ENCODE assay signal across 23 cellular contexts in the genomic region with DNA sequence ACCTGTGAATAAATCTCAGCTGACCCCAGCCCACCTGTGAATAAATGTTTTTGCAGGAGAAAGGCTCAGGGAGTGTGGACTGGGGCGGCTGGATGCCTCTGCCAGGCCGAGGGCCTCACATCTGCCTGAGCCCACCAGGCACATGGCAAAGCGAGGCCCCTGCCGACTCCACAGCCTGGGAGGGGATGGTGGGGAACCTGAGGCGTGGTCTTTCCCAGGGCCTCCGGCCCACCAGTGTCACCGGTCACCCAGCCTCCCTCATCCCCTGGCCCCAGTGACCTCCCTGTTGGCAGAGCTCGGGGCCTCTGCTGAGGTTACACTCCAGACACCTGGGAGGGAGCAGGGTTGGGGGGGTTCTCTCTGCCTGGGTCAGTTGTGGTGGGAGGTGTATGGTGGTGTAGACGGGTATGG. TPM values are rescaled to one million over a fixed set of nuclear protein-coding genes. Genes with fewer than 3 reads are reported as not detected.
DNase-seq lines count a peak whose midpoint lies in the region; ATAC-seq and TF ChIP-seq lines count a peak whose summit lies in the region.
"Had no signal": no experiment of that assay in that cellular context is flagged by ENCODE, and none has a peak within 500 bp of the region (broad histone marks: within the 10 kb centered on the region; RNA-seq: fewer than 3 reads in every experiment).

No MANE protein-coding gene starts in this region.

- H3K36me3 Mint-ChIP-seq in CD14-positive monocyte (peaks cover 4 to 26% of the 10 kb centered on the region in 2 donors), glutamatergic neuron (ENCODE audit: unreplicated experiment) (no peaks in the 10 kb centered on the region)

- TF ChIP-seq CTCF in CD14-positive monocyte (IDR thresholded peaks at IDR 0.05): no peak
- TF ChIP-seq CTCF in glutamatergic neuron (IDR thresholded peaks at IDR 0.05; ENCODE audit: partially characterized antibody, unreplicated experiment): no peak

- H3K4me1 Mint-ChIP-seq in CD14-positive monocyte (peaks cover 7% of the 10 kb centered on the region), glutamatergic neuron (ENCODE audit: low read depth, unreplicated experiment) (peaks cover 2% of the 10 kb centered on the region)

- peak; percentile 27 for DNase-seq in Right ventricle myocardium superior
- DNase-seq in cardiac septum (ENCODE audit: low spot score): no peak
- DNase-seq in CD14-positive monocyte (ENCODE audit: low spot score): peak; percentile 40
- DNase-seq in glutamatergic neuron: peak; percentile 10
- peak; percentile 73 for DNase-seq in posterior vena cava (ENCODE audit: low spot score)
- DNase-seq in HPDE6-E6E7 (ENCODE audit: extremely low spot score): no peak
- DNase-seq: AML-193, COR-L47, DMS53, GOT3, Karpas-422, NCI-H1092, NCI-H1417 treated with DMSO at 0.1 percent for 48 hours, NCI-H1694 treated with DMSO at 0.1 percent for 48 hours, NCI-H2081 treated with DMSO at 0.1 percent for 48 hours, NCI-H2171, NCI-H226, NCI-H510A, NCI-H69, RPMI8226, SHP77 treated with DMSO at 0.1 percent for 48 hours had no signal

- H3K27me3 Mint-ChIP-seq in CD14-positive monocyte (ENCODE audit: low read depth in 3 of 3) (peaks cover 0 to 5% (median 0%) of the 10 kb centered on the region in 3 donors), glutamatergic neuron (ENCODE audit: unreplicated experiment) (peaks cover 2% of the 10 kb centered on the region)
- H3K27me3 Mint-ChIP-seq: CD4-positive, alpha-beta memory T cell had no signal

- H3K4me3 Mint-ChIP-seq in CD14-positive monocyte (no peak overlapping the region), glutamatergic neuron (ENCODE audit: unreplicated experiment) (no peak overlapping the region)
- H3K4me3 Mint-ChIP-seq: CD4-positive, alpha-beta memory T cell had no signal

- intact Hi-C loops in Right ventricle myocardium superior (cut with DNase I): loop anchor here (10.0 kb wide), 2 partner anchors 262 to 492 kb away; no protein-coding TSS in a partner anchor
- intact Hi-C loops in cardiac septum (cut with DNase I): loop anchor here (10.0 kb wide), 3 partner anchors 262 to 462 kb away; partner anchors contain the start of genes LRCOL1 and P2RX2
- intact Hi-C loops in CD14-positive monocyte (cut with micrococcal nuclease): loop anchor here in 1 of 2 donors (5.0 kb wide), 1 partner anchor 465 kb away; the partner anchor contains the start of gene P2RX2
- intact Hi-C loops in posterior vena cava (cut with DNase I): loop anchor here in 1 of 2 donors (10.0 kb wide), 1 partner anchor 462 kb away; the partner anchor contains the start of genes LRCOL1 and P2RX2

- peaks cover 0 to 5% (median 0%) of the 10 kb centered on the region in 7 donors for H3K9me3 Mint-ChIP-seq in CD14-positive monocyte
- H3K9me3 Mint-ChIP-seq in glutamatergic neuron (ENCODE audit: unreplicated experiment): no peaks in the 10 kb centered on the region
- H3K9me3 Mint-ChIP-seq: CD4-positive, alpha-beta memory T cell had no signal

- H3K27ac Mint-ChIP-seq in CD14-positive monocyte: no peak overlapping the region
- no peak overlapping the region for H3K27ac Mint-ChIP-seq in glutamatergic neuron (ENCODE audit: unreplicated experiment)
- H3K27ac Mint-ChIP-seq: CD4-positive, alpha-beta memory T cell had no signal

- ATAC-seq in Right ventricle myocardium superior (ENCODE audit: poor library complexity) (no peak), HG03457 (IDR thresholded peaks at IDR 0.05; ENCODE audit: unreplicated experiment) (no peak)

RNA-seq across cellular contexts. Expression of gene NOC4L, which starts 8.2 kb away (rescaled TPM):
- total RNA-seq in Right ventricle myocardium superior (9.5 TPM), cardiac septum (8.6 TPM), glutamatergic neuron (ENCODE audit: unreplicated experiment) (17.8 TPM), posterior vena cava (10 to 100 TPM; 11.2 to 13.6 TPM)
- 10 to 100 TPM; 17.9 to 18.0 TPM for polyA plus RNA-seq in CD14-positive monocyte

RNA-seq across cellular contexts. Expression of gene DDX51, which starts 8.3 kb away (rescaled TPM):
- total RNA-seq in Right ventricle myocardium superior (10.3 TPM), cardiac septum (9.6 TPM), glutamatergic neuron (ENCODE audit: unreplicated experiment) (24.9 TPM), posterior vena cava (10 to 100 TPM in 1 of 2 donors, 1 to 10 TPM in 1; 9.7 to 10.2 TPM)
- 1 to 10 TPM; 1.7 to 2.7 TPM for polyA plus RNA-seq in CD14-positive monocyte

Comparison
In these comparisons a context has a peak if more than half of its experiments do, and no peak if none do; other contexts are left out.
1. DNase-seq: peak in Right ventricle myocardium superior (single experiment), CD14-positive monocyte (single experiment), glutamatergic neuron (single experiment) and posterior vena cava (single experiment); none in cardiac septum (single experiment) and HPDE6-E6E7 (single experiment).